Comparison of ENCODE assay signal across 19 cellular contexts in genomic region chr10:86671419-86671818, GRCh38. TPM values are rescaled to one million over a fixed set of nuclear protein-coding genes. Genes with fewer than 3 reads are reported as not detected.
DNase-seq lines count a peak whose midpoint lies in the region; ATAC-seq and TF ChIP-seq lines count a peak whose summit lies in the region.
"Had no signal": no experiment of that assay in that cellular context is flagged by ENCODE, and none has a peak within 500 bp of the region (broad histone marks: within the 10 kb centered on the region; RNA-seq: fewer than 3 reads in every experiment).

No MANE protein-coding gene starts in this region.

- H3K9ac ChIP-seq in skeletal muscle tissue (ENCODE audit: low read depth in 1 of 3, low read length in 3 of 3), result peak overlapping the region; percentile 96 to 100 (median 99)

- intact Hi-C loops in Calu3 (cut with micrococcal nuclease; ENCODE audit: unreplicated experiment) (no loop called here), right cardiac atrium (cut with DNase I) (no loop called here), ovary (cut with DNase I) (no loop called here)

- ATAC-seq in right cardiac atrium (no peak), HG03045 (IDR thresholded peaks at IDR 0.05; ENCODE audit: unreplicated experiment) (no peak)

- H3K9me3 Mint-ChIP-seq in Calu3 (ENCODE audit: low read depth, unreplicated experiment), result no peaks in the 10 kb centered on the region
- H3K9me3 Mint-ChIP-seq: activated naive CD8-positive, alpha-beta T cell treated with anti-CD3 and anti-CD28 coated beads, Interleukin-2, amount 10 ng/mL, durations not matched to agents 7 days and 5 days; activated T-cell treated with anti-CD3 and anti-CD28 coated beads, Interleukin-2, amount 50 U/mL, for 24 hours; central memory CD8-positive, alpha-beta T cell; type B pancreatic cell had no signal

- no peak for TF ChIP-seq EP300 in ovary (IDR thresholded peaks at IDR 0.05)

- TF ChIP-seq CTCF in Calu3 (IDR thresholded peaks at IDR 0.05; ENCODE audit: unreplicated experiment) (no peak), ovary (IDR thresholded peaks at IDR 0.05) (no peak)

- no peaks in the 10 kb centered on the region for H3K4me1 ChIP-seq in right cardiac atrium (ENCODE audit: control insufficient read depth, insufficient read depth, low read length)
- peaks cover 70 to 87% (median 79%) of the 10 kb centered on the region in 3 donors for H3K4me1 ChIP-seq in skeletal muscle tissue (ENCODE audit: control insufficient read depth in 3 of 3, insufficient read depth in 3 of 3, low read length in 3 of 3)
- peaks cover 37% of the 10 kb centered on the region for H3K4me1 ChIP-seq in ovary (ENCODE audit: insufficient read depth)

- H3K4me1 Mint-ChIP-seq in Calu3 (ENCODE audit: low read depth, unreplicated experiment), result peaks cover 14% of the 10 kb centered on the region
- H3K4me1 Mint-ChIP-seq: activated naive CD8-positive, alpha-beta T cell treated with anti-CD3 and anti-CD28 coated beads, Interleukin-2, amount 10 ng/mL, durations not matched to agents 7 days and 5 days; central memory CD8-positive, alpha-beta T cell had no signal

- no TSS peak for BruUV-seq in Calu3 (replicated peaks; lab: Mats Ljungman, UMichigan)

- CTCF ChIA-PET in Calu3 (lab: Charles Lee), result interaction anchor here (1.5 to 1.6 kb wide), 2 partner anchors 13 to 69 kb away, joined by 3 read pairs; no protein-coding TSS in a partner anchor

- no peak overlapping the region for H3K27ac Mint-ChIP-seq in Calu3 (ENCODE audit: unreplicated experiment)
- H3K27ac Mint-ChIP-seq: activated naive CD8-positive, alpha-beta T cell treated with anti-CD3 and anti-CD28 coated beads, Interleukin-2, amount 10 ng/mL, durations not matched to agents 7 days and 5 days; activated T-cell treated with anti-CD3 and anti-CD28 coated beads, Interleukin-2, amount 50 U/mL, for 24 hours had no signal

- DNase-seq in Calu3, result peak; percentile 61
- DNase-seq in NCI-H69 (lab: John Stamatoyannopoulos, UW), result peak; percentile 24
- peak in 1 of 3 donors; percentile 67 for DNase-seq in right cardiac atrium
- no peak for DNase-seq in ovary
- no peak for DNase-seq in AML-193 (lab: John Stamatoyannopoulos, UW)
- no peak for DNase-seq in T-helper 1 cell
- DNase-seq: activated CD4-positive, alpha-beta T cell treated with anti-CD3 and anti-CD28 coated beads, Interleukin-2, amount 50 U/mL, for 1 hour; activated naive CD8-positive, alpha-beta T cell treated with anti-CD3 and anti-CD28 coated beads, Interleukin-2, amount 10 ng/mL, durations not matched to agents 7 days and 5 days; activated T-cell treated with anti-CD3 and anti-CD28 coated beads, Interleukin-2, amount 50 U/mL, for 24 hours; DMS 273 treated with DMSO at 0.1 percent for 48 hours; islet precursor cell; MV-4-11; posterior cingulate gyrus had no signal

- no peaks in the 10 kb centered on the region for H3K27me3 Mint-ChIP-seq in Calu3 (ENCODE audit: unreplicated experiment)
- H3K27me3 Mint-ChIP-seq: activated naive CD8-positive, alpha-beta T cell treated with anti-CD3 and anti-CD28 coated beads, Interleukin-2, amount 10 ng/mL, durations not matched to agents 7 days and 5 days; activated T-cell treated with anti-CD3 and anti-CD28 coated beads, Interleukin-2, amount 50 U/mL, for 24 hours; central memory CD8-positive, alpha-beta T cell; type B pancreatic cell had no signal

- H3K4me3 ChIP-seq in right cardiac atrium (ENCODE audit: low read length) (peak overlapping the region; percentile 51), skeletal muscle tissue (ENCODE audit: low read length in 3 of 3) (peak overlapping the region; percentile 92 to 98 (median 96)), ovary (no peak overlapping the region)

- H3K36me3 ChIP-seq in skeletal muscle tissue (ENCODE audit: control insufficient read depth in 3 of 3, insufficient read depth in 3 of 3, low read length in 3 of 3), result peaks cover 8 to 58% (median 28%) of the 10 kb centered on the region in 3 donors
- no peaks in the 10 kb centered on the region for H3K36me3 ChIP-seq in ovary

- H3K27ac ChIP-seq in right cardiac atrium (ENCODE audit: low read length) (peak overlapping the region; percentile 97), skeletal muscle tissue (ENCODE audit: low read depth, low read length) (peak overlapping the region; percentile 100), ovary (peak overlapping the region in 1 of 2 donors; percentile 83)

- WGBS in right cardiac atrium, result 63% methylated on average over 3 of the region's 3 CpGs
- WGBS in ovary, 3 donors, result 73 to 88% (median 83%) methylated on average over 3 of the region's 3 CpGs

- peaks cover 5% of the 10 kb centered on the region for H3K36me3 Mint-ChIP-seq in Calu3 (ENCODE audit: insufficient read depth, unreplicated experiment)
- H3K36me3 Mint-ChIP-seq: activated naive CD8-positive, alpha-beta T cell treated with anti-CD3 and anti-CD28 coated beads, Interleukin-2, amount 10 ng/mL, durations not matched to agents 7 days and 5 days; type B pancreatic cell had no signal

- no peaks in the 10 kb centered on the region for H3K9me3 ChIP-seq in right cardiac atrium (ENCODE audit: control insufficient read depth, low read length)
- no peaks in the 10 kb centered on the region for H3K9me3 ChIP-seq in skeletal muscle tissue (ENCODE audit: control insufficient read depth in 3 of 3, low read length in 3 of 3)
- H3K9me3 ChIP-seq in ovary, result no peaks in the 10 kb centered on the region

- no peaks in the 10 kb centered on the region for H3K27me3 ChIP-seq in right cardiac atrium (ENCODE audit: control insufficient read depth, insufficient read depth)
- H3K27me3 ChIP-seq in skeletal muscle tissue (ENCODE audit: control insufficient read depth in 3 of 3, insufficient read depth in 3 of 3, low read length in 3 of 3), result peaks cover 0 to 3% (median 0%) of the 10 kb centered on the region in 3 donors
- H3K27me3 ChIP-seq in ovary, result no peaks in the 10 kb centered on the region

- TF ChIP-seq POLR2A in ovary (IDR thresholded peaks at IDR 0.05), result no peak

- H3K4me3 Mint-ChIP-seq in Calu3 (ENCODE audit: low read depth, unreplicated experiment), result no peak overlapping the region
- H3K4me3 Mint-ChIP-seq: activated naive CD8-positive, alpha-beta T cell treated with anti-CD3 and anti-CD28 coated beads, Interleukin-2, amount 10 ng/mL, durations not matched to agents 7 days and 5 days; activated T-cell treated with anti-CD3 and anti-CD28 coated beads, Interleukin-2, amount 50 U/mL, for 24 hours; central memory CD8-positive, alpha-beta T cell had no signal

RNA-seq across cellular contexts. Expression of gene LDB3, which starts 3.1 kb away (rescaled TPM):
- total RNA-seq in Calu3 (2022) (not detected in 2 replicates), right cardiac atrium (1,000 to 10,000 TPM in 1 of 4 donors, 100 to 1,000 TPM in 3; 738 to 1,111 (median 934) TPM), skeletal muscle tissue (87.7 TPM), ovary (10 to 100 TPM in 1 of 7 donors, 1 to 10 TPM in 6; 1.5 to 12.9 (median 2.6) TPM)
- polyA plus RNA-seq in right cardiac atrium (1,223 TPM), ovary (1 to 10 TPM; 3.6 to 9.0 TPM)
- total RNA-seq: activated naive CD8-positive, alpha-beta T cell treated with anti-CD3 and anti-CD28 coated beads, Interleukin-2, amount 10 ng/mL, durations not matched to agents 7 days and 5 days had no signal

RNA-seq across cellular contexts. Expression of gene OPN4, which starts 17.1 kb away (rescaled TPM):
- total RNA-seq in Calu3 (2022) (not detected in 2 replicates), right cardiac atrium (1 to 10 TPM in 2 of 4 donors, under 1 TPM in 2; 0.32 to 1.2 (median 0.95) TPM), skeletal muscle tissue (not detected), ovary (not detected)
- polyA plus RNA-seq in right cardiac atrium (0.93 TPM), ovary (under 1 TPM in 1 of 2 donors, not detected in 1; 0.08 TPM)
- total RNA-seq: activated naive CD8-positive, alpha-beta T cell treated with anti-CD3 and anti-CD28 coated beads, Interleukin-2, amount 10 ng/mL, durations not matched to agents 7 days and 5 days; frontal cortex; SK-MEL-5 had no signal

Comparison
In these comparisons a context has a peak if more than half of its experiments do, and no peak if none do; other contexts are left out.
1. DNase-seq: peak in Calu3 (single experiment) and NCI-H69 (single experiment); none in ovary (0 of 5), AML-193 (0 of 2) and T-helper 1 cell (0 of 5).